8 cellular contexts compared by ENCODE assay signal in the genomic region with DNA sequence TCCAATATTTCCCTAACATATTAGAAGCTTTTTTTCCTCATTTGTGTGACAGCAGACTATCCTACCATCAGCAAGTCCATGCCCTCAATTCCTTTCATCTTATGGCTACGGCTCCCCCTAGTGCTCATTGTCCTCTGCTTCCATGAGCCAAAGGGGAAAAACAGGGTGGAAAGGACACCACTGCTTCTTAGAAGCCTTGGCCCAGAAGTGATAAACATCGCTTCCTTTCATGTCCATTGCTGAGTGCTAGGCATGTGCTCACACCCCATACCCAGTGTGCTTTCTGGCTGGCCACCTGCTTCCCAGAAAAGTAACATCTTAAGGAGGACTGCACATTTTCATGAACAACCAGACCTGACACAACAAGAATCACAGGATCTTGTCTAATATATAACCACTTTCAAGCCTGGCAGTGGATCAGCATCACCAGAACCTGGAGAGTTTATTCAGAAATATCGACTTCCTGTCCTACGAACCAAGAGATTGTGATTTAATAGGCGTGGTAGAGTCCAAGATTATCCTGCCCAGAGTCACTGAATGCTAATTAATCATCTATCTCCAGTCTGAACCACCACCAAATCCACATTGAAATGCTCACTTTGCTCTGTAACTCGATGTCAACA.
A peak's percentile ranks its signal among the peaks of the same experiment; 100 is the strongest.
DNase-seq lines count a peak whose midpoint lies in the region; ATAC-seq, FAIRE-seq and TF ChIP-seq lines count a peak whose summit lies in the region.

No MANE protein-coding gene starts in this region.

- H3K9me3 ChIP-seq in GM12878 (replicated peaks; ENCODE audit: control insufficient read depth, insufficient read depth, low read length), result no peaks in the 10 kb centered on the region

- no peaks in the 10 kb centered on the region for H3K36me3 ChIP-seq in GM12878 (ENCODE audit: control insufficient read depth in 2 of 2, insufficient read depth in 2 of 2, low read length in 1 of 2)

- TF ChIP-seq EP300 in GM12878 (IDR thresholded peaks at IDR 0.05; ENCODE audit: borderline replicate concordance in 1 of 2, control insufficient read depth in 1 of 2, low read depth in 2 of 2, low read length in 2 of 2), result no peak

- no peak overlapping the region for H3K4me3 ChIP-seq in GM12878

- POLR2A ChIA-PET in GM12878 (lab: Charles Lee), result no interaction called here

- intact Hi-C loops in GM12878 (cut with micrococcal nuclease; ENCODE audit: unreplicated experiment), result loop anchor here (1.0 to 10.0 kb wide), 7 partner anchors 390 to 1190 kb away; no protein-coding TSS in a partner anchor

- no peak for TF ChIP-seq POLR2A in GM12878 (IDR thresholded peaks at IDR 0.05; ENCODE audit: low read depth, low read length)

- SMC1A ChIA-PET in GM12878 (lab: Charles Lee; ENCODE audit: uncharacterized antibody, unreplicated experiment), result interaction anchor here (0.6 to 6.2 kb wide), 27 partner anchors 8 to 1102 kb away, joined by 3 to 129 read pairs (median 4); no protein-coding TSS in a partner anchor

- H4K20me1 ChIP-seq in GM12878 (ENCODE audit: control insufficient read depth, insufficient read depth), result no peaks in the 10 kb centered on the region

- H3K4me1 ChIP-seq in GM12878 (ENCODE audit: control insufficient read depth, insufficient read depth, low read length), result no peaks in the 10 kb centered on the region

- no TSS peak for BruUV-seq in GM12878 (replicated peaks; lab: Mats Ljungman, UMichigan)

- RAD21 ChIA-PET in GM12878 (lab: Charles Lee; ENCODE audit: unreplicated experiment), result interaction anchor here (0.8 to 6.2 kb wide), 11 partner anchors 17 to 1110 kb away, joined by 3 to 86 read pairs (median 3); no protein-coding TSS in a partner anchor

- TF ChIP-seq CTCF in GM20000 (IDR thresholded peaks at IDR 0.05; ENCODE audit: extremely low read depth, missing control alignments) (peak; percentile 79), GM12878 (IDR thresholded peaks at IDR 0.05 in 2 of 3, conservative IDR thresholded peaks at IDR 0.05 in 1 of 3; ENCODE audit: control insufficient read depth in 2 of 3, extremely low read depth in 1 of 3, insufficient read depth in 1 of 3, low read depth in 3 of 3, low read length in 3 of 3) (peak; percentile 59 to 81 (median 74))

- no peak overlapping the region for H3K9ac ChIP-seq in GM12878 (ENCODE audit: control insufficient read depth, insufficient read depth, low read length)

- H3K4me2 ChIP-seq in GM12878 (ENCODE audit: control insufficient read depth, insufficient read depth), result no peak overlapping the region

- CTCF ChIA-PET in GM12878 (lab: Yijun Ruan, JAX), result interaction anchor here (0.6 to 6.2 kb wide), 33 partner anchors 9 to 1110 kb away, joined by 3 to 96 read pairs (median 3); no protein-coding TSS in a partner anchor

- DNase-seq in DMS 273 treated with DMSO at 0.1 percent for 48 hours (lab: John Stamatoyannopoulos, UW), result peak; percentile 14
- peak; percentile 38 for DNase-seq in GM20000 (ENCODE audit: low spot score)
- peak; percentile 5 to 16 for DNase-seq in NCI-H1930 (lab: John Stamatoyannopoulos, UW)
- DNase-seq in GM12878 (ENCODE audit: low read depth, low spot score), result peak; percentile 20
- DNase-seq in islet precursor cell, result peak; percentile 84
- DNase-seq in ureter (ENCODE audit: low spot score), result peak; percentile 44
- DNase-seq in activated CD8-positive, alpha-beta memory T cell treated with anti-CD3 and anti-CD28 coated beads, Interleukin-2, amount 50 U/mL, for 4 hours, result no peak
- no peak for DNase-seq in NCI-H446 treated with DMSO at 0.1 percent for 48 hours (lab: John Stamatoyannopoulos, UW)

- WGBS in GM12878 (ENCODE audit: insufficient coverage, insufficient replicate concordance, low lambda C conversion rate, missing lambda C conversion rate), result 18% methylated on average over 6 of the region's 6 CpGs

- peak; percentile 87 for TF ChIP-seq RAD21 in GM12878 (IDR thresholded peaks at IDR 0.05; ENCODE audit: insufficient read depth, low read depth, low read length)

- H2AFZ ChIP-seq in GM12878 (ENCODE audit: control insufficient read depth, low read depth, low read length), result no peak overlapping the region

- no peaks in the 10 kb centered on the region for H3K27me3 ChIP-seq in GM12878 (replicated peaks in 1 of 2; ENCODE audit: control insufficient read depth in 2 of 2, insufficient read depth in 2 of 2, low read length in 1 of 2)

- peak; percentile 95 for ATAC-seq in GM12878

- no peaks in the 10 kb centered on the region for H3K79me2 ChIP-seq in GM12878 (ENCODE audit: control insufficient read depth, insufficient read depth, low read length)

- in situ Hi-C loops in GM12878 (cut with MboI), result loop anchor here (5.0 kb wide), 1 partner anchor 403 kb away; no protein-coding TSS in a partner anchor

- no peak overlapping the region for H3K27ac ChIP-seq in GM12878 (ENCODE audit: control insufficient read depth, insufficient read depth)

- no peak for FAIRE-seq in GM12878 (lab: Jason Lieb, UNC)

TF ChIP-seq in GM12878, 131 proteins besides CTCF, POLR2A, EP300 and RAD21:
- TF ChIP-seq TCF7 (IDR thresholded peaks at IDR 0.05; ENCODE audit: borderline replicate concordance) (0 out of 2 replicates have a peak, but pooled peaks have one; percentile 18), RELB (IDR thresholded peaks at IDR 0.05; ENCODE audit: low read depth) (no peak), RCOR1 (conservative IDR thresholded peaks at IDR 0.05; ENCODE audit: low read depth, low read length) (no peak), YY1 (IDR thresholded peaks at IDR 0.05; ENCODE audit: low read depth, low read length) (peak; percentile 59; the same call in 1 of the 2 replicates), MLLT1 (IDR thresholded peaks at IDR 0.05) (no peak), SMC3 (IDR thresholded peaks at IDR 0.05; ENCODE audit: borderline replicate concordance, low read length) (peak; percentile 79; the same call in 1 of the 2 replicates), FOXM1 (IDR thresholded peaks at IDR 0.05; ENCODE audit: low read depth, low read length) (no peak), TCF3 (IDR thresholded peaks at IDR 0.05; ENCODE audit: borderline replicate concordance, insufficient read depth, low read depth, low read length) (no peak), KLF5 (IDR thresholded peaks at IDR 0.05; ENCODE audit: partially characterized antibody) (no peak), IRF5 (IDR thresholded peaks at IDR 0.05; ENCODE audit: borderline replicate concordance) (no peak)

Comparison
In these comparisons a context has a peak if more than half of its experiments do, and no peak if none do; other contexts are left out.
1. DNase-seq: peak in DMS 273 treated with DMSO at 0.1 percent for 48 hours (single experiment), GM20000 (single experiment), NCI-H1930 (2 of 2), GM12878 (single experiment), islet precursor cell (single experiment) and ureter (single experiment); none in activated CD8-positive, alpha-beta memory T cell treated with anti-CD3 and anti-CD28 coated beads, Interleukin-2, amount 50 U/mL, for 4 hours (single experiment) and NCI-H446 treated with DMSO at 0.1 percent for 48 hours (single experiment).